In the genomic region with DNA sequence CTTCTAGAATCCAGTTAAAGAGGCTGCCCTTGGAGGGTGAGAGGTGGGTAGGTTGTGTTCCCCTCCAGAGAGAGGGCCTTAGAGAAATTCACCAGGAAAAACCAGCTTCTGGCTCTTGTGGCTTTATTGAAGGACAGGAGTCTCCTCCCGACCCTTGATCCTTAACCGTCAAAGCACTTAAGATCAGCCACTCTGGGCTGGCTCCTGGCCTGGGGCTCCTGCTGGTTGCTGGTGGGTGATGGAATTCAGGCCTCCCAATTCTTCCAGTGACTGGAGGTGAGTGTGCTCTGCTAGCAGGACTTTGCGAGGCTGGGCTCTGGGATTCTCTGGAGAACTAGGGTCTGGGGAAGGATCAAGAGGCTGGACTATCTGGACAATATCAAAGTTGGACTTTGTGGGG, we compare ENCODE assay signal across 14 cellular contexts.
DNase-seq lines count a peak whose midpoint lies in the region; ATAC-seq, FAIRE-seq and TF ChIP-seq lines count a peak whose summit lies in the region.
"Had no signal": no experiment of that assay in that cellular context is flagged by ENCODE, and none has a peak within 500 bp of the region (broad histone marks: within the 10 kb centered on the region; RNA-seq: fewer than 3 reads in every experiment).

No MANE protein-coding gene starts in this region.

- POLR2A ChIA-PET in HepG2 (lab: Yijun Ruan, JAX): no interaction called here

- no peak overlapping the region for H3K4me3 ChIP-seq in HepG2 (replicated peaks in 1 of 3; ENCODE audit: insufficient read depth in 1 of 3, low read depth in 2 of 3, low read length in 3 of 3)
- no peak overlapping the region for H3K4me3 ChIP-seq in right lobe of liver
- peak overlapping the region; percentile 15 for H3K4me3 ChIP-seq in rectal smooth muscle tissue (ENCODE audit: low read length)
- H3K4me3 ChIP-seq: GM23248 had no signal

- TF ChIP-seq EP300 in HepG2 (IDR thresholded peaks at IDR 0.05; ENCODE audit: low read depth in 2 of 2, low read length in 2 of 2): no peak
- no peak for TF ChIP-seq EP300 in HepG2 (CRISPR knock-in tag; IDR thresholded peaks at IDR 0.05; ENCODE audit: borderline replicate concordance)

- H3K9ac ChIP-seq in HepG2 (ENCODE audit: insufficient read depth, low read depth, low read length) (no peak overlapping the region), rectal smooth muscle tissue (ENCODE audit: low read length) (no peak overlapping the region)
- H3K9ac ChIP-seq: GM23248 had no signal

- intact Hi-C loops in HepG2 (cut with micrococcal nuclease; ENCODE audit: unreplicated experiment) (no loop called here), right lobe of liver (cut with DNase I) (no loop called here), left colon (cut with DNase I, micrococcal nuclease) (no loop called here)

- no peaks in the 10 kb centered on the region for H3K9me3 ChIP-seq in HepG2 (ENCODE audit: low read length)
- H3K9me3 ChIP-seq in right lobe of liver: no peaks in the 10 kb centered on the region
- no peaks in the 10 kb centered on the region for H3K9me3 ChIP-seq in T-helper 17 cell (ENCODE audit: control insufficient read depth, low read length, poor library complexity, severe bottlenecking)

- no peak overlapping the region for H2AFZ ChIP-seq in HepG2 (ENCODE audit: low read length)
- H2AFZ ChIP-seq: GM23248 had no signal

- H3K27me3 Mint-ChIP-seq in T-helper 17 cell: peaks cover 16% of the 10 kb centered on the region

- WGBS in HepG2 (ENCODE audit: low lambda C conversion rate): 72% methylated on average over 3 of the region's 3 CpGs
- WGBS in right lobe of liver (ENCODE audit: insufficient coverage, low coverage, low lambda C conversion rate, missing lambda C conversion rate): 100% methylated on average over 1 of the region's 3 CpGs

- CTCF ChIA-PET in HepG2 (lab: Yijun Ruan, JAX; ENCODE audit: low intra/inter-chr PET ratio, low total read pairs): no interaction called here

- H3K79me2 ChIP-seq in HepG2 (ENCODE audit: insufficient read depth, low read length): no peaks in the 10 kb centered on the region

- TF ChIP-seq RAD21 in HepG2 (CRISPR knock-in tag; IDR thresholded peaks at IDR 0.05): no peak

- no peaks in the 10 kb centered on the region for H3K4me1 Mint-ChIP-seq in T-helper 17 cell
- H3K4me1 Mint-ChIP-seq: CD14-positive monocyte, H9 had no signal

- H3K27ac ChIP-seq in HepG2 (ENCODE audit: extremely low read length, insufficient read depth, low read length) (no peak overlapping the region), right lobe of liver (no peak overlapping the region), rectal smooth muscle tissue (ENCODE audit: low read depth, low read length) (no peak overlapping the region)
- H3K27ac ChIP-seq: 22Rv1, GM23248 had no signal

- H3K36me3 ChIP-seq in HepG2 (replicated peaks in 1 of 2; ENCODE audit: control insufficient read depth in 1 of 2, insufficient read depth in 2 of 2, low read length in 2 of 2) (no peaks in the 10 kb centered on the region), right lobe of liver (peaks cover 0 to 2% (median 0%) of the 10 kb centered on the region in 4 donors), rectal smooth muscle tissue (ENCODE audit: control insufficient read depth, insufficient read depth, low read length) (no peaks in the 10 kb centered on the region)

- no peak for FAIRE-seq in HepG2 (lab: Jason Lieb, UNC)

- in situ Hi-C loops in HepG2 (cut with HindIII; ENCODE audit: extremely low pct_ligation_motif_present, low pct_unique_long_range_greater_than_20kb): no loop called here

- TF ChIP-seq POLR2A in HepG2 (IDR thresholded peaks at IDR 0.05; ENCODE audit: insufficient read depth in 1 of 2, low read depth in 2 of 2, low read length in 2 of 2) (no peak), right lobe of liver (IDR thresholded peaks at IDR 0.05) (no peak)

- DNase-seq in HepG2 (ENCODE audit: low spot score) (no peak), right lobe of liver (no peak), left colon (peak; percentile 43 to 47), T-helper 17 cell (no peak), SIG-M5 (lab: John Stamatoyannopoulos, UW) (no peak), inferior parietal cortex (ENCODE audit: extremely low spot score) (no peak)
- DNase-seq: CD8-positive, alpha-beta T cell; COR-L47; DND-41; GM23248; H9 had no signal

- BruUV-seq in HepG2 (replicated peaks; lab: Mats Ljungman, UMichigan): no TSS peak

- H3K36me3 Mint-ChIP-seq in T-helper 17 cell (ENCODE audit: low read depth): no peaks in the 10 kb centered on the region
- H3K36me3 Mint-ChIP-seq: CD14-positive monocyte; CD8-positive, alpha-beta T cell had no signal

- ATAC-seq in HepG2 (no peak), right lobe of liver (no peak), left colon (peak; percentile 71), T-helper 17 cell (no peak)
- ATAC-seq: CD8-positive, alpha-beta T cell had no signal

- no peak overlapping the region for H3K4me2 ChIP-seq in HepG2 (ENCODE audit: low read depth, low read length)

- H3K27ac Mint-ChIP-seq in T-helper 17 cell: no peak overlapping the region
- H3K27ac Mint-ChIP-seq: CD8-positive, alpha-beta T cell had no signal

- no peak overlapping the region for H3K4me3 Mint-ChIP-seq in T-helper 17 cell
- H3K4me3 Mint-ChIP-seq: CD14-positive monocyte; CD8-positive, alpha-beta T cell; H9 had no signal

- TF ChIP-seq CTCF in HepG2 (CRISPR knock-in tag; IDR thresholded peaks at IDR 0.05): no peak
- no peak for TF ChIP-seq CTCF in right lobe of liver (IDR thresholded peaks at IDR 0.05)

- peaks cover 32% of the 10 kb centered on the region for H3K4me1 ChIP-seq in HepG2 (ENCODE audit: insufficient read depth, low read length)
- peaks cover 0 to 16% (median 7%) of the 10 kb centered on the region in 4 donors for H3K4me1 ChIP-seq in right lobe of liver
- H3K4me1 ChIP-seq in rectal smooth muscle tissue (ENCODE audit: control insufficient read depth, insufficient read depth, low read length): no peaks in the 10 kb centered on the region

- no peaks in the 10 kb centered on the region for H3K27me3 ChIP-seq in HepG2 (ENCODE audit: control insufficient read depth in 1 of 2, insufficient read depth in 2 of 2, low read length in 2 of 2)
- H3K27me3 ChIP-seq in right lobe of liver: no peaks in the 10 kb centered on the region
- H3K27me3 ChIP-seq in rectal smooth muscle tissue (ENCODE audit: control insufficient read depth, insufficient read depth, low read length): no peaks in the 10 kb centered on the region

- no peaks in the 10 kb centered on the region for H4K20me1 ChIP-seq in HepG2 (ENCODE audit: insufficient read depth, low read length)

TF ChIP-seq in HepG2, 621 proteins besides CTCF, POLR2A, EP300 and RAD21 (continues in another document):
- TF ChIP-seq SETDB1 (CRISPR knock-in tag; IDR thresholded peaks at IDR 0.05; ENCODE audit: borderline replicate concordance) (0 out of 2 replicates have a peak, but pooled peaks have one; percentile 20), PCBP2 (optimal IDR thresholded peaks at IDR 0.05; ENCODE audit: low read depth, low read length, poor library complexity, severe bottlenecking) (no peak), ZNF547 (CRISPR knock-in tag; IDR thresholded peaks at IDR 0.05) (no peak), KLF15 (CRISPR knock-in tag; IDR thresholded peaks at IDR 0.05; ENCODE audit: borderline replicate concordance) (no peak), CENPT (CRISPR knock-in tag; IDR thresholded peaks at IDR 0.05; ENCODE audit: low read depth) (no peak), ZNF629 (CRISPR knock-in tag; conservative IDR thresholded peaks at IDR 0.05) (no peak)
- TF ChIP-seq, protein P1, sequence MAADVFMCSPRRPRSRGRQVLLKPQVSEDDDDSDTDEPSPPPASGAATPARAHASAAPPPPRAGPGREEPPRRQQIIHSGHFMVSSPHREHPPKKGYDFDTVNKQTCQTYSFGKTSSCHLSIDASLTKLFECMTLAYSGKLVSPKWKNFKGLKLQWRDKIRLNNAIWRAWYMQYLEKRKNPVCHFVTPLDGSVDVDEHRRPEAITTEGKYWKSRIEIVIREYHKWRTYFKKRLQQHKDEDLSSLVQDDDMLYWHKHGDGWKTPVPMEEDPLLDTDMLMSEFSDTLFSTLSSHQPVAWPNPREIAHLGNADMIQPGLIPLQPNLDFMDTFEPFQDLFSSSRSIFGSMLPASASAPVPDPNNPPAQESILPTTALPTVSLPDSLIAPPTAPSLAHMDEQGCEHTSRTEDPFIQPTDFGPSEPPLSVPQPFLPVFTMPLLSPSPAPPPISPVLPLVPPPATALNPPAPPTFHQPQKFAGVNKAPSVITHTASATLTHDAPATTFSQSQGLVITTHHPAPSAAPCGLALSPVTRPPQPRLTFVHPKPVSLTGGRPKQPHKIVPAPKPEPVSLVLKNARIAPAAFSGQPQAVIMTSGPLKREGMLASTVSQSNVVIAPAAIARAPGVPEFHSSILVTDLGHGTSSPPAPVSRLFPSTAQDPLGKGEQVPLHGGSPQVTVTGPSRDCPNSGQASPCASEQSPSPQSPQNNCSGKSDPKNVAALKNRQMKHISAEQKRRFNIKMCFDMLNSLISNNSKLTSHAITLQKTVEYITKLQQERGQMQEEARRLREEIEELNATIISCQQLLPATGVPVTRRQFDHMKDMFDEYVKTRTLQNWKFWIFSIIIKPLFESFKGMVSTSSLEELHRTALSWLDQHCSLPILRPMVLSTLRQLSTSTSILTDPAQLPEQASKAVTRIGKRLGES (CRISPR knock-in tag; IDR thresholded peaks at IDR 0.05; ENCODE audit: borderline replicate concordance): no peak

Comparison
In these comparisons a context has a peak if more than half of its experiments do, and no peak if none do; other contexts are left out.
1. DNase-seq: peak in left colon (2 of 2); none in HepG2 (single experiment), right lobe of liver (0 of 3), T-helper 17 cell (0 of 3), SIG-M5 (single experiment) and inferior parietal cortex (single experiment).